9 cellular contexts compared by ENCODE assay signal in genomic region chr6:24064106-24064505, GRCh38.
DNase-seq lines count a peak whose midpoint lies in the region; ATAC-seq and TF ChIP-seq lines count a peak whose summit lies in the region.
"Had no signal": no experiment of that assay in that cellular context is flagged by ENCODE, and none has a peak within 500 bp of the region (broad histone marks: within the 10 kb centered on the region; RNA-seq: fewer than 3 reads in every experiment).

No MANE protein-coding gene starts in this region.

- H3K27ac ChIP-seq in A673 (ENCODE audit: low read depth, low read length, poor library complexity, severe bottlenecking) = no peak overlapping the region

- TF ChIP-seq CTCF in A673 (conservative IDR thresholded peaks at IDR 0.05; ENCODE audit: low read depth, low read length) (peak; percentile 73), GM12875 (IDR thresholded peaks at IDR 0.05; ENCODE audit: borderline replicate concordance, insufficient read depth, low read depth, low read length) (peak; percentile 12; the same call in 1 of the 2 replicates), fibroblast of mammary gland (conservative IDR thresholded peaks at IDR 0.05; ENCODE audit: control insufficient read depth, insufficient read depth, low read depth, low read length) (peak; percentile 49)

- BruUV-seq in A673 (replicated peaks; lab: Mats Ljungman, UMichigan) = no TSS peak

- H3K4me1 ChIP-seq in A673 (ENCODE audit: insufficient read depth, low read length, poor library complexity, severe bottlenecking) = peaks cover 9% of the 10 kb centered on the region

- no peaks in the 10 kb centered on the region for H3K36me3 ChIP-seq in A673 (ENCODE audit: insufficient read depth, low read length, poor library complexity, severe bottlenecking)

- H3K9me3 ChIP-seq in A673 (ENCODE audit: low read depth, low read length, poor library complexity, severe bottlenecking) = no peaks in the 10 kb centered on the region

- CTCF ChIA-PET in A673 (lab: Charles Lee) = interaction anchor here (2.8 kb wide), 1 partner anchor 211 kb away, joined by 9 read pairs; no protein-coding TSS in a partner anchor

- intact Hi-C loops in A673 (cut with micrococcal nuclease; ENCODE audit: unreplicated experiment) = loop anchor here (1.0 to 10.0 kb wide), 5 partner anchors 141 to 631 kb away; no protein-coding TSS in a partner anchor
- intact Hi-C loops in sciatic nerve (cut with DNase I) = no loop called here

- POLR2A ChIA-PET in A673 (lab: Charles Lee; ENCODE audit: low non-redundant PET) = no interaction called here

- DNase-seq in A673 (ENCODE audit: low spot score) (peak; percentile 70), NCI-H82 treated with DMSO at 0.1 percent for 48 hours (lab: John Stamatoyannopoulos, UW; ENCODE audit: unreplicated experiment) (peak; percentile 37), fibroblast of mammary gland (ENCODE audit: low read depth) (peak; percentile 50), H4 (ENCODE audit: low spot score) (no peak), sciatic nerve (ENCODE audit: low spot score) (no peak)
- no peak for DNase-seq in activated CD4-positive, alpha-beta T cell treated with anti-CD3 and anti-CD28 coated beads for 48 hours
- DNase-seq: activated effector memory CD4-positive, alpha-beta T cell treated with Interleukin-2 at 50 U/mL for 16 hours had no signal

- ATAC-seq in GM18517 (IDR thresholded peaks at IDR 0.05; ENCODE audit: unreplicated experiment) (no peak), sciatic nerve (no peak)

- H3K27me3 ChIP-seq in A673 (replicated peaks; ENCODE audit: insufficient read depth, low read depth, low read length, poor library complexity) = no peaks in the 10 kb centered on the region

- H3K4me3 ChIP-seq in A673 (ENCODE audit: low read depth, low read length, poor library complexity, severe bottlenecking) = no peak overlapping the region
- no peak overlapping the region for H3K4me3 ChIP-seq in GM12875 (ENCODE audit: low read depth, low read length)
- H3K4me3 ChIP-seq in fibroblast of mammary gland (ENCODE audit: control insufficient read depth, low read depth, low read length) = no peak overlapping the region

Comparison
In these comparisons a context has a peak if more than half of its experiments do, and no peak if none do; other contexts are left out.
1. DNase-seq: peak in A673 (single experiment), NCI-H82 treated with DMSO at 0.1 percent for 48 hours (single experiment) and fibroblast of mammary gland (single experiment); none in H4 (single experiment), activated CD4-positive, alpha-beta T cell treated with anti-CD3 and anti-CD28 coated beads for 48 hours (single experiment) and sciatic nerve (single experiment).
2. CTCF ChIP-seq: peak in every context shown above with its lines; median percentile 73 in A673; 49 in fibroblast of mammary gland; 12 in GM12875.